9 cellular contexts compared by ENCODE assay signal in genomic region chr2:192029089-192029488, GRCh38.
A peak's percentile ranks its signal among the peaks of the same experiment; 100 is the strongest.
DNase-seq lines count a peak whose midpoint lies in the region; ATAC-seq lines count a peak whose summit lies in the region.
"Had no signal": no experiment of that assay in that cellular context is flagged by ENCODE, and none has a peak within 500 bp of the region (broad histone marks: within the 10 kb centered on the region; RNA-seq: fewer than 3 reads in every experiment).

No MANE protein-coding gene starts in this region.

- no peaks in the 10 kb centered on the region for H3K27me3 Mint-ChIP-seq in activated T-helper 2 cell treated with anti-CD3 and anti-CD28 coated beads, Interferon-gamma antibody, Interleukin-2, Interleukin-4, amounts not matched to agents 10 μg/mL and 5 μg/mL and 100 μg/mL, durations not matched to agents 14 hours and 24 hours and 36 hours (ENCODE audit: low read depth)

- DNase-seq in Caki2 (ENCODE audit: low read depth) = peak; percentile 35
- DNase-seq in epithelial cell of prostate (ENCODE audit: low read depth, low spot score) = peak; percentile 22
- DNase-seq in cortex of kidney (lab: John Stamatoyannopoulos, UW) = no peak
- no peak for DNase-seq in NCI-H774 (lab: John Stamatoyannopoulos, UW)
- DNase-seq in activated T-helper 2 cell treated with anti-CD3 and anti-CD28 coated beads, Interferon-gamma antibody, Interleukin-2, Interleukin-4, amounts not matched to agents 10 μg/mL and 5 μg/mL and 100 μg/mL, durations not matched to agents 14 hours and 24 hours and 36 hours (ENCODE audit: low spot score) = no peak
- DNase-seq in NOMO-1 treated with dmso at 0.1 percent for 144 hours (lab: John Stamatoyannopoulos, UW; ENCODE audit: unreplicated experiment) = no peak

- ATAC-seq in GM19452 (IDR thresholded peaks at IDR 0.05; ENCODE audit: unreplicated experiment) (peak; percentile 65), HG03558 (IDR thresholded peaks at IDR 0.05; ENCODE audit: extremely low read depth, unreplicated experiment) (peak; percentile 73)

- no peaks in the 10 kb centered on the region for H3K4me1 Mint-ChIP-seq in activated T-helper 2 cell treated with anti-CD3 and anti-CD28 coated beads, Interferon-gamma antibody, Interleukin-2, Interleukin-4, amounts not matched to agents 10 μg/mL and 5 μg/mL and 100 μg/mL, durations not matched to agents 14 hours and 24 hours and 36 hours (ENCODE audit: low read depth)

- in situ Hi-C loops in Caki2 (cut with HindIII; ENCODE audit: low pct_unique_long_range_greater_than_20kb, low sequenced_read_pairs) = no loop called here

- H3K9me3 Mint-ChIP-seq in activated T-helper 2 cell treated with anti-CD3 and anti-CD28 coated beads, Interferon-gamma antibody, Interleukin-2, Interleukin-4, amounts not matched to agents 10 μg/mL and 5 μg/mL and 100 μg/mL, durations not matched to agents 14 hours and 24 hours and 36 hours = no peaks in the 10 kb centered on the region

- H3K27ac Mint-ChIP-seq in activated T-helper 2 cell treated with anti-CD3 and anti-CD28 coated beads, Interferon-gamma antibody, Interleukin-2, Interleukin-4, amounts not matched to agents 10 μg/mL and 5 μg/mL and 100 μg/mL, durations not matched to agents 14 hours and 24 hours and 36 hours = no peak overlapping the region

- H3K4me3 Mint-ChIP-seq in activated T-helper 2 cell treated with anti-CD3 and anti-CD28 coated beads, Interferon-gamma antibody, Interleukin-2, Interleukin-4, amounts not matched to agents 10 μg/mL and 5 μg/mL and 100 μg/mL, durations not matched to agents 14 hours and 24 hours and 36 hours (ENCODE audit: low read depth) = no peak overlapping the region

- intact Hi-C loops in activated T-helper 2 cell treated with anti-CD3 and anti-CD28 coated beads, Interferon-gamma antibody, Interleukin-2, Interleukin-4, amounts not matched to agents 10 μg/mL and 5 μg/mL and 100 μg/mL, durations not matched to agents 14 hours and 24 hours and 36 hours (cut with micrococcal nuclease) = no loop called here

- no peak overlapping the region for H3K27ac ChIP-seq in epithelial cell of prostate
- H3K27ac ChIP-seq: KMS-11 had no signal

- no peaks in the 10 kb centered on the region for H3K36me3 Mint-ChIP-seq in activated T-helper 2 cell treated with anti-CD3 and anti-CD28 coated beads, Interferon-gamma antibody, Interleukin-2, Interleukin-4, amounts not matched to agents 10 μg/mL and 5 μg/mL and 100 μg/mL, durations not matched to agents 14 hours and 24 hours and 36 hours (ENCODE audit: low read depth)

Comparison
In these comparisons a context has a peak if more than half of its experiments do, and no peak if none do; other contexts are left out.
1. DNase-seq: peak in Caki2 (single experiment) and epithelial cell of prostate (single experiment); none in cortex of kidney (single experiment), NCI-H774 (single experiment), activated T-helper 2 cell treated with anti-CD3 and anti-CD28 coated beads, Interferon-gamma antibody, Interleukin-2, Interleukin-4, amounts not matched to agents 10 μg/mL and 5 μg/mL and 100 μg/mL, durations not matched to agents 14 hours and 24 hours and 36 hours (single experiment) and NOMO-1 treated with dmso at 0.1 percent for 144 hours (single experiment).